In the genomic region with DNA sequence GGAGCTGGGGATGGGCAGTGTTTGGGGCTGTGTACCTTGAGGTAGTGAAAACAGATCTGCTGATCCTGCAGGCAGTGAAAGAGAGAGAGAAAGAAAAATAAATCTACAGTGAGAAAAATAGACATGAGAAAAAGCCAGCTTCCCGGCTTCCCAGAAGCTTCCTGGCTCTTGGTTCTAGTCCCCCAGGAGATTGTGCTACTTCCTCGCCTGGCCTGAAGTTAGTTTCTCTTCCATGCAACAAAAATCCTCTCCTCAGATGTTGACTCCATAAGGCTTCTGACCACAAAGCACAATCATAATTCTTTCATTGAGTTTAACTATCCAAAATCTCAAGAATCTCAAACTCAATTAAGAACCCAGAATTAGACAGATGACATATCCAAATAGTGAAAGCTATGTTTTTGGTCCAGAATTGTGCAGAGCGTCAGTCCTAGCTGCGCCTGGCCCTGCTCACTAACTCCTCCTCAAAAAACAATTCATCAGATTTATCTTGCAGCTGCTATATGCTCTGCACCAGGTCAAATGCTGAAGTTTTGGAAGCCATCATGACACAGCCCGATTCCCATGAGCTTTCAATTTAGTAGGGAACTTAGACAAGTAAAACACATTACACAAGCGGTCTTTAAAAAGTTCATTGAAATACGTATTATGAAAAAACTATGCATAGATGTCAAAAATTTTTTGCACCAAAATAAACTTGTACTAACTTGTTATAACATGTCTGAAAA, we compare ENCODE assay signal across 12 cellular contexts. TPM values are rescaled to one million over a fixed set of nuclear protein-coding genes. Genes with fewer than 3 reads are reported as not detected.
DNase-seq lines count a peak whose midpoint lies in the region; ATAC-seq and TF ChIP-seq lines count a peak whose summit lies in the region.
"Had no signal": no experiment of that assay in that cellular context is flagged by ENCODE, and none has a peak within 500 bp of the region (broad histone marks: within the 10 kb centered on the region; RNA-seq: fewer than 3 reads in every experiment).

No MANE protein-coding gene starts in this region.

- H3K9me3 ChIP-seq in esophagus (ENCODE audit: control insufficient read depth in 2 of 2, insufficient read depth in 1 of 2, low read depth in 1 of 2, low read length in 1 of 2): no peaks in the 10 kb centered on the region
- H3K9me3 ChIP-seq in naive thymus-derived CD4-positive, alpha-beta T cell (ENCODE audit: control insufficient read depth in 2 of 3, low read length in 3 of 3): no peaks in the 10 kb centered on the region
- no peaks in the 10 kb centered on the region for H3K9me3 ChIP-seq in tibial nerve
- H3K9me3 ChIP-seq: ovary had no signal

- POLR2A ChIA-PET in naive thymus-derived CD4-positive, alpha-beta T cell (lab: Charles Lee): interaction anchor here (1.3 to 1.7 kb wide), 2 partner anchors 17 to 19 kb away, joined by 5 to 6 read pairs; a partner anchor contains a TSS
- POLR2A ChIA-PET in activated CD8-positive, alpha-beta T cell treated with anti-CD3 and anti-CD28 coated beads for 36 hours (lab: Charles Lee): no interaction called here

- peaks cover 3% of the 10 kb centered on the region for H3K36me3 Mint-ChIP-seq in activated naive CD8-positive, alpha-beta T cell
- H3K36me3 Mint-ChIP-seq in activated naive CD8-positive, alpha-beta T cell treated with anti-CD3 and anti-CD28 coated beads for 36 hours: no peaks in the 10 kb centered on the region
- H3K36me3 Mint-ChIP-seq in naive thymus-derived CD4-positive, alpha-beta T cell: peaks cover 0 to 4% (median 0%) of the 10 kb centered on the region in 5 donors
- no peaks in the 10 kb centered on the region for H3K36me3 Mint-ChIP-seq in activated CD8-positive, alpha-beta T cell treated with anti-CD3 and anti-CD28 coated beads for 36 hours (ENCODE audit: low read depth)

- no peaks in the 10 kb centered on the region for H3K36me3 ChIP-seq in esophagus (ENCODE audit: control insufficient read depth in 2 of 2, insufficient read depth in 2 of 2, low read length in 1 of 2)
- H3K36me3 ChIP-seq in naive thymus-derived CD4-positive, alpha-beta T cell (ENCODE audit: control insufficient read depth in 2 of 3, insufficient read depth in 3 of 3, low read length in 3 of 3): no peaks in the 10 kb centered on the region
- no peaks in the 10 kb centered on the region for H3K36me3 ChIP-seq in tibial nerve
- H3K36me3 ChIP-seq: ovary had no signal

- no peak for ATAC-seq in naive thymus-derived CD4-positive, alpha-beta T cell
- no peak for ATAC-seq in activated CD8-positive, alpha-beta T cell treated with anti-CD3 and anti-CD28 coated beads for 36 hours

- TF ChIP-seq EP300 in tibial nerve (IDR thresholded peaks at IDR 0.05): no peak

- CTCF ChIA-PET in naive thymus-derived CD4-positive, alpha-beta T cell (lab: Charles Lee): interaction anchor here (0.5 to 1.1 kb wide), 3 partner anchors 24 to 253 kb away, joined by 3 to 10 read pairs (median 4); no protein-coding TSS in a partner anchor
- CTCF ChIA-PET in activated CD8-positive, alpha-beta T cell treated with anti-CD3 and anti-CD28 coated beads for 36 hours (lab: Charles Lee): interaction anchor here (1.1 to 1.4 kb wide), 2 partner anchors 60 to 112 kb away, joined by 3 read pairs; no protein-coding TSS in a partner anchor

- H3K4me1 Mint-ChIP-seq in activated naive CD8-positive, alpha-beta T cell (ENCODE audit: low read depth): peaks cover 30% of the 10 kb centered on the region
- peaks cover 20% of the 10 kb centered on the region for H3K4me1 Mint-ChIP-seq in activated naive CD8-positive, alpha-beta T cell treated with anti-CD3 and anti-CD28 coated beads for 36 hours
- peaks cover 9 to 33% (median 27%) of the 10 kb centered on the region in 7 donors for H3K4me1 Mint-ChIP-seq in naive thymus-derived CD4-positive, alpha-beta T cell
- peaks cover 14% of the 10 kb centered on the region for H3K4me1 Mint-ChIP-seq in activated CD8-positive, alpha-beta T cell treated with anti-CD3 and anti-CD28 coated beads for 36 hours (ENCODE audit: low read depth)

- H3K9me3 Mint-ChIP-seq in activated naive CD8-positive, alpha-beta T cell (ENCODE audit: low read depth): peaks cover 1% of the 10 kb centered on the region
- peaks cover 3% of the 10 kb centered on the region for H3K9me3 Mint-ChIP-seq in activated naive CD8-positive, alpha-beta T cell treated with anti-CD3 and anti-CD28 coated beads for 36 hours
- H3K9me3 Mint-ChIP-seq in naive thymus-derived CD4-positive, alpha-beta T cell: peaks cover 0 to 5% (median 0%) of the 10 kb centered on the region in 11 donors
- peaks cover 4% of the 10 kb centered on the region for H3K9me3 Mint-ChIP-seq in activated CD8-positive, alpha-beta T cell treated with anti-CD3 and anti-CD28 coated beads for 36 hours

- peak overlapping the region; percentile 95 for H3K4me3 Mint-ChIP-seq in activated naive CD8-positive, alpha-beta T cell
- no peak overlapping the region for H3K4me3 Mint-ChIP-seq in activated naive CD8-positive, alpha-beta T cell treated with anti-CD3 and anti-CD28 coated beads for 36 hours
- peak overlapping the region; percentile 89 to 98 (median 96) for H3K4me3 Mint-ChIP-seq in naive thymus-derived CD4-positive, alpha-beta T cell
- H3K4me3 Mint-ChIP-seq in activated CD8-positive, alpha-beta T cell treated with anti-CD3 and anti-CD28 coated beads for 36 hours: no peak overlapping the region

- DNase-seq in activated naive CD8-positive, alpha-beta T cell treated with anti-CD3 and anti-CD28 coated beads for 36 hours: no peak
- DNase-seq in naive thymus-derived CD4-positive, alpha-beta T cell: no peak
- DNase-seq in tibial nerve (ENCODE audit: low spot score in 2 of 2): no peak
- no peak for DNase-seq in activated CD8-positive, alpha-beta T cell treated with anti-CD3 and anti-CD28 coated beads for 36 hours
- no peak for DNase-seq in NCI-H2029 (lab: John Stamatoyannopoulos, UW)
- DNase-seq in NCI-H1436 (lab: John Stamatoyannopoulos, UW): no peak
- DNase-seq: activated T-cell treated with anti-CD3 and anti-CD28 coated beads for 4 hours, islet precursor cell, ovary, trophoblast cell had no signal

- H3K4me3 ChIP-seq in esophagus (ENCODE audit: low read depth in 1 of 2, low read length in 2 of 2) (no peak overlapping the region), tibial nerve (peak overlapping the region in 2 of 4 donors; percentile 46 to 58)
- no peak overlapping the region for H3K4me3 ChIP-seq in naive thymus-derived CD4-positive, alpha-beta T cell (ENCODE audit: low read length)

- TF ChIP-seq POLR2A in tibial nerve (IDR thresholded peaks at IDR 0.05): no peak

- intact Hi-C loops in naive thymus-derived CD4-positive, alpha-beta T cell (cut with micrococcal nuclease): loop anchor here in 1 of 2 donors (1.0 kb wide), 1 partner anchor 20 kb away; a partner anchor contains a TSS
- intact Hi-C loops in activated CD8-positive, alpha-beta T cell treated with anti-CD3 and anti-CD28 coated beads for 36 hours (cut with micrococcal nuclease): no loop called here

- no peaks in the 10 kb centered on the region for H3K4me1 ChIP-seq in esophagus (ENCODE audit: control insufficient read depth in 2 of 2, insufficient read depth in 2 of 2, low read length in 1 of 2)
- no peaks in the 10 kb centered on the region for H3K4me1 ChIP-seq in naive thymus-derived CD4-positive, alpha-beta T cell (ENCODE audit: control insufficient read depth in 2 of 2, insufficient read depth in 2 of 2, low read length in 2 of 2)
- H3K4me1 ChIP-seq in tibial nerve: peaks cover 0 to 25% (median 3%) of the 10 kb centered on the region in 4 donors

- peak overlapping the region; percentile 15 to 34 for H3K27ac ChIP-seq in esophagus (ENCODE audit: low read depth in 2 of 2, low read length in 1 of 2)
- H3K27ac ChIP-seq in naive thymus-derived CD4-positive, alpha-beta T cell (ENCODE audit: low read depth, low read length): no peak overlapping the region
- peak overlapping the region in 3 of 4 donors; percentile 39 to 84 (median 79) for H3K27ac ChIP-seq in tibial nerve
- H3K27ac ChIP-seq: ovary had no signal

- 72% methylated on average over 7 of the region's 7 CpGs for WGBS in esophagus, 2 donors
- whole genome bisulfite sequencing in tibial nerve, 2 donors: 56 to 64% methylated on average over 7 of the region's 7 CpGs

- H3K27me3 ChIP-seq in esophagus (ENCODE audit: control insufficient read depth in 1 of 2, insufficient read depth in 2 of 2, low read length in 2 of 2) (no peaks in the 10 kb centered on the region), tibial nerve (no peaks in the 10 kb centered on the region)
- H3K27me3 ChIP-seq in naive thymus-derived CD4-positive, alpha-beta T cell (ENCODE audit: control insufficient read depth in 2 of 2, insufficient read depth in 2 of 2, low read length in 2 of 2): no peaks in the 10 kb centered on the region
- H3K27me3 ChIP-seq: ovary had no signal

- no peak for TF ChIP-seq CTCF in tibial nerve (IDR thresholded peaks at IDR 0.05)
- TF ChIP-seq CTCF in activated CD8-positive, alpha-beta T cell treated with anti-CD3 and anti-CD28 coated beads for 36 hours (IDR thresholded peaks at IDR 0.05): no peak

- H3K27ac Mint-ChIP-seq in activated naive CD8-positive, alpha-beta T cell: no peak overlapping the region
- no peak overlapping the region for H3K27ac Mint-ChIP-seq in activated naive CD8-positive, alpha-beta T cell treated with anti-CD3 and anti-CD28 coated beads for 36 hours
- H3K27ac Mint-ChIP-seq in naive thymus-derived CD4-positive, alpha-beta T cell: peak overlapping the region in 5 of 9 donors; percentile 88 to 94 (median 88)
- H3K27ac Mint-ChIP-seq in activated CD8-positive, alpha-beta T cell treated with anti-CD3 and anti-CD28 coated beads for 36 hours: no peak overlapping the region

- H3K27me3 Mint-ChIP-seq in activated naive CD8-positive, alpha-beta T cell: no peaks in the 10 kb centered on the region
- H3K27me3 Mint-ChIP-seq in activated naive CD8-positive, alpha-beta T cell treated with anti-CD3 and anti-CD28 coated beads for 36 hours: no peaks in the 10 kb centered on the region
- peaks cover 0 to 9% (median 0%) of the 10 kb centered on the region in 5 donors for H3K27me3 Mint-ChIP-seq in naive thymus-derived CD4-positive, alpha-beta T cell
- peaks cover 1% of the 10 kb centered on the region for H3K27me3 Mint-ChIP-seq in activated CD8-positive, alpha-beta T cell treated with anti-CD3 and anti-CD28 coated beads for 36 hours

RNA-seq across cellular contexts. Expression of a gene that starts 20.1 kb away (rescaled TPM):
- total RNA-seq in activated naive CD8-positive, alpha-beta T cell treated with anti-CD3 and anti-CD28 coated beads for 36 hours: 10 to 100 TPM; 24.9 to 33.3 TPM
- 10 to 100 TPM; 16.8 to 25.4 TPM for polyA plus RNA-seq in esophagus
- total RNA-seq in naive thymus-derived CD4-positive, alpha-beta T cell: 10 to 100 TPM; 18.5 to 30.2 (median 21.1) TPM
- polyA plus RNA-seq in naive thymus-derived CD4-positive, alpha-beta T cell: 1 to 10 TPM; 2.5 to 2.9 TPM
- 10 to 100 TPM; 63.3 to 84.3 (median 70.6) TPM for total RNA-seq in tibial nerve
- 10 to 100 TPM; 23.0 to 24.8 TPM for total RNA-seq in activated CD8-positive, alpha-beta T cell treated with anti-CD3 and anti-CD28 coated beads for 36 hours

Comparison
In these comparisons a context has a peak if more than half of its experiments do, and no peak if none do; other contexts are left out.
1. H3K4me3 Mint-ChIP-seq: peak in activated naive CD8-positive, alpha-beta T cell (single experiment) and naive thymus-derived CD4-positive, alpha-beta T cell (10 of 10); none in activated naive CD8-positive, alpha-beta T cell treated with anti-CD3 and anti-CD28 coated beads for 36 hours (single experiment) and activated CD8-positive, alpha-beta T cell treated with anti-CD3 and anti-CD28 coated beads for 36 hours (single experiment).
2. H3K27ac Mint-ChIP-seq: peak in naive thymus-derived CD4-positive, alpha-beta T cell (5 of 9); none in activated naive CD8-positive, alpha-beta T cell (single experiment), activated naive CD8-positive, alpha-beta T cell treated with anti-CD3 and anti-CD28 coated beads for 36 hours (single experiment) and activated CD8-positive, alpha-beta T cell treated with anti-CD3 and anti-CD28 coated beads for 36 hours (single experiment).